ENCODE assay signal across 2 cellular contexts in genomic region chr16:67537270-67537635, GRCh38.
TF ChIP-seq lines count a peak whose summit lies in the region.

No MANE protein-coding gene starts in this region.

TF ChIP-seq in SK-N-SH, 30 proteins besides CTCF, POLR2A, EP300 and RAD21:
- TF ChIP-seq RFX5 (IDR thresholded peaks at IDR 0.05; ENCODE audit: low read length) = no peak
- no peak for TF ChIP-seq PBX3 (IDR thresholded peaks at IDR 0.05)
- TF ChIP-seq RCOR1 (IDR thresholded peaks at IDR 0.05; ENCODE audit: low read length) = no peak
- TF ChIP-seq RXRA (IDR thresholded peaks at IDR 0.05; ENCODE audit: borderline replicate concordance, low read depth) = no peak
- TF ChIP-seq SMC3 (IDR thresholded peaks at IDR 0.05; ENCODE audit: low read depth, low read length) = no peak
- TF ChIP-seq MAX (IDR thresholded peaks at IDR 0.05; ENCODE audit: low read depth) = no peak
- TF ChIP-seq GABPA (IDR thresholded peaks at IDR 0.05; ENCODE audit: low read depth) = no peak
- TF ChIP-seq TAF1 (IDR thresholded peaks at IDR 0.05; ENCODE audit: borderline replicate concordance, low read depth, low read length) = no peak
- TF ChIP-seq TEAD4 (IDR thresholded peaks at IDR 0.05; ENCODE audit: borderline replicate concordance, insufficient read depth) = no peak
- TF ChIP-seq FOXJ3 (CRISPR knock-in tag; IDR thresholded peaks at IDR 0.05) = no peak
- TF ChIP-seq EZH2phosphoT487 (IDR thresholded peaks at IDR 0.05; ENCODE audit: borderline replicate concordance, low read depth) = no peak
- TF ChIP-seq ELF1 (IDR thresholded peaks at IDR 0.05) = no peak
- TF ChIP-seq USF1 (IDR thresholded peaks at IDR 0.05; ENCODE audit: borderline replicate concordance, low read depth) = no peak
- TF ChIP-seq REST (IDR thresholded peaks at IDR 0.05; ENCODE audit: low read depth, low read length) = no peak
- TF ChIP-seq IRF3 (IDR thresholded peaks at IDR 0.05; ENCODE audit: low read depth, low read length) = no peak
- no peak for TF ChIP-seq GATA2 (CRISPR knock-in tag; IDR thresholded peaks at IDR 0.05)

TF ChIP-seq in GM12878, 131 proteins besides CTCF, POLR2A, EP300 and RAD21:
- TF ChIP-seq MEF2B (IDR thresholded peaks at IDR 0.05; ENCODE audit: partially characterized antibody, poor library complexity, severe bottlenecking) (peak; percentile 27), HDGF (IDR thresholded peaks at IDR 0.05) (0 out of 2 replicates have a peak, but pooled peaks have one; percentile 3), LARP7 (IDR thresholded peaks at IDR 0.05) (peak; percentile 55; the same call in 1 of the 2 replicates), ZNF622 (IDR thresholded peaks at IDR 0.05) (no peak), BACH1 (IDR thresholded peaks at IDR 0.05; ENCODE audit: borderline replicate concordance) (0 out of 2 replicates have a peak, but pooled peaks have one; percentile 14), RELB (IDR thresholded peaks at IDR 0.05; ENCODE audit: low read depth) (0 out of 2 replicates have a peak, but pooled peaks have one; percentile 55), FOXM1 (IDR thresholded peaks at IDR 0.05; ENCODE audit: low read depth, low read length) (no peak), DPF2 (IDR thresholded peaks at IDR 0.05) (peak; percentile 59)
